ENCODE assay signal across 29 cellular contexts in the genomic region with DNA sequence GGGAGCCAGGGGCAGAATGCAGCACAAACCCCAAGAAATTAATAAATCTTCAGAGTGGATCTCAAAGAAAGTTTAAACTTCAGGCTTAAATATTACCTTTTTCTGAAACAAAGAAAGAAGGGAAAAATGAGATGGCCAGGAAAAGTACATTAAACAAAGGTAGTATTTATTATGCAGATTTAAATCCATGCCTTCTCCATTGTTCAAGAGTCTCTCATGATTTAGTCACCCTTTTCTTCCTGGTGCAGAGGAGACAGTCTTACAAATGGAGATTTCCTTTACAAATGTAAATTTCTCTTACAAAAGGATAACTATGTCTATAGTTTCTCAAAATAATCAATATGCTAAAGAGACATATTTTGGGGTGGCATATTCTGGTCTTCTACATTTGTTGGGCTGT. TPM values are rescaled to one million over a fixed set of nuclear protein-coding genes. Genes with fewer than 3 reads are reported as not detected.
DNase-seq lines count a peak whose midpoint lies in the region; ATAC-seq, FAIRE-seq and TF ChIP-seq lines count a peak whose summit lies in the region.
"Had no signal": no experiment of that assay in that cellular context is flagged by ENCODE, and none has a peak within 500 bp of the region (broad histone marks: within the 10 kb centered on the region; RNA-seq: fewer than 3 reads in every experiment).

No MANE protein-coding gene starts in this region.

- no peaks in the 10 kb centered on the region for H3K27me3 ChIP-seq in HUES48 (ENCODE audit: control insufficient read depth, insufficient read depth, low read length)
- H3K27me3 ChIP-seq in CD4-positive, alpha-beta T cell (ENCODE audit: control insufficient read depth, insufficient read depth, low read length), result no peaks in the 10 kb centered on the region
- H3K27me3 ChIP-seq: esophagus muscularis mucosa, gastrocnemius medialis, upper lobe of left lung had no signal

- no peaks in the 10 kb centered on the region for H3K9me3 Mint-ChIP-seq in chondrocyte (ENCODE audit: low read depth)
- H3K9me3 Mint-ChIP-seq in CD4-positive, alpha-beta T cell, result peaks cover 6% of the 10 kb centered on the region

- intact Hi-C loops in CD4-positive, alpha-beta T cell (cut with DNase I, micrococcal nuclease), result no loop called here
- intact Hi-C loops in posterior cingulate gyrus (cut with DNase I), result no loop called here

- no peak for TF ChIP-seq EP300 in A549 (IDR thresholded peaks at IDR 0.05)

- POLR2A ChIA-PET in A549 (lab: Yijun Ruan, JAX), result no interaction called here
- POLR2A ChIA-PET in CD4-positive, alpha-beta T cell (lab: Charles Lee), result no interaction called here

- no peak for TF ChIP-seq RAD21 in A549 (conservative IDR thresholded peaks at IDR 0.05 in 1 of 2, IDR thresholded peaks at IDR 0.05 in 1 of 2)

- H3K4me3 ChIP-seq in A549, result no peak overlapping the region
- peak overlapping the region; percentile 39; the same call in 1 of the 2 replicates for H3K4me3 ChIP-seq in HUES48 (ENCODE audit: low read depth, low read length)
- H3K4me3 ChIP-seq: esophagus muscularis mucosa, gastrocnemius medialis, GM12878, lung, prostate gland, upper lobe of left lung had no signal

- TF ChIP-seq POLR2A in A549 (IDR thresholded peaks at IDR 0.05; ENCODE audit: low read length), result no peak

- no peak for FAIRE-seq in A549 (lab: Jason Lieb, UNC)
- FAIRE-seq: GM12878, GM19239, TTC549 had no signal

- peak overlapping the region; percentile 90 for H3K27ac Mint-ChIP-seq in chondrocyte (ENCODE audit: unreplicated experiment)
- H3K27ac Mint-ChIP-seq in CD4-positive, alpha-beta T cell, result no peak overlapping the region
- H3K27ac Mint-ChIP-seq: activated naive CD8-positive, alpha-beta T cell treated with anti-CD3 and anti-CD28 coated beads, Interleukin-2, amount 50 U/mL, for 24 hours; B cell had no signal

- no peaks in the 10 kb centered on the region for H3K36me3 ChIP-seq in HUES48 (ENCODE audit: control insufficient read depth, insufficient read depth, low read length)
- H3K36me3 ChIP-seq: esophagus muscularis mucosa, gastrocnemius medialis, prostate gland, upper lobe of left lung had no signal

- peaks cover 30% of the 10 kb centered on the region for H3K4me1 Mint-ChIP-seq in chondrocyte (ENCODE audit: low read depth)
- peaks cover 9% of the 10 kb centered on the region for H3K4me1 Mint-ChIP-seq in CD4-positive, alpha-beta T cell (ENCODE audit: low read depth)
- H3K4me1 Mint-ChIP-seq: B cell had no signal

- H3K27me3 Mint-ChIP-seq in chondrocyte (ENCODE audit: low read depth), result no peaks in the 10 kb centered on the region
- H3K27me3 Mint-ChIP-seq in CD4-positive, alpha-beta T cell, result peaks cover 2% of the 10 kb centered on the region

- CTCF ChIA-PET in A549 (lab: Yijun Ruan, JAX), result no interaction called here
- CTCF ChIA-PET in CD4-positive, alpha-beta T cell (lab: Charles Lee), result no interaction called here

- DNase-seq in A549 (ENCODE audit: low read depth in 1 of 2, low spot score in 1 of 2) (no peak), chondrocyte (ENCODE audit: low spot score) (no peak), iPS-NIHi7 (ENCODE audit: extremely low spot score) (peak; percentile 23), AG08395 (ENCODE audit: low spot score) (no peak), posterior cingulate gyrus (no peak), GM20000 (ENCODE audit: low spot score) (no peak)
- no peak for DNase-seq in CD4-positive, alpha-beta T cell
- DNase-seq: 8988T; activated CD4-positive, alpha-beta T cell treated with anti-CD3 and anti-CD28 coated beads for 1 hour; activated gamma-delta T cell; activated naive CD8-positive, alpha-beta T cell treated with anti-CD3 and anti-CD28 coated beads, Interleukin-2, amount 50 U/mL, for 24 hours; activated T-cell treated with anti-CD3 and anti-CD28 coated beads, Interleukin-2, amount 50 U/mL, for 1 hour; DMS79; effector memory CD4-positive, alpha-beta T cell; gastrocnemius medialis; hypothalamus; NCI-H1105; NCI-H2029; SHP77; stimulated activated CD8-positive, alpha-beta memory T cell treated with anti-CD3 and anti-CD28 coated beads, Interleukin-4, amount 100 ng/mL, for 48 hours; upper lobe of left lung had no signal

- H3K27ac ChIP-seq in A549 (peak overlapping the region in 1 of 2 experiments; percentile 29; a peak in 2 of 6 replicates), HUES48 (ENCODE audit: low read depth, low read length) (peak overlapping the region; percentile 100)
- H3K27ac ChIP-seq in CD4-positive, alpha-beta T cell (ENCODE audit: low read depth, low read length), result no peak overlapping the region
- H3K27ac ChIP-seq: esophagus muscularis mucosa, prostate gland, upper lobe of left lung had no signal

- H3K36me3 Mint-ChIP-seq in chondrocyte (ENCODE audit: low read depth), result no peaks in the 10 kb centered on the region
- no peaks in the 10 kb centered on the region for H3K36me3 Mint-ChIP-seq in CD4-positive, alpha-beta T cell (ENCODE audit: low read depth)

- peak overlapping the region; percentile 48 for H3K4me2 ChIP-seq in A549

- no peak overlapping the region for H3K4me3 Mint-ChIP-seq in chondrocyte (ENCODE audit: unreplicated experiment)
- H3K4me3 Mint-ChIP-seq in CD4-positive, alpha-beta T cell, result no peak overlapping the region
- H3K4me3 Mint-ChIP-seq: activated naive CD8-positive, alpha-beta T cell treated with anti-CD3 and anti-CD28 coated beads, Interleukin-2, amount 50 U/mL, for 24 hours; B cell had no signal

- ATAC-seq in A549, result no peak
- no peak for ATAC-seq in CD4-positive, alpha-beta T cell (ENCODE audit: poor library complexity)
- ATAC-seq: activated naive CD8-positive, alpha-beta T cell treated with anti-CD3 and anti-CD28 coated beads, Interleukin-2, amount 50 U/mL, for 24 hours; gastrocnemius medialis; GM12878 had no signal

- H3K4me1 ChIP-seq in A549 (peaks cover 34% of the 10 kb centered on the region), HUES48 (ENCODE audit: control insufficient read depth, insufficient read depth, low read length) (peaks cover 54% of the 10 kb centered on the region)
- H3K4me1 ChIP-seq: prostate gland, upper lobe of left lung had no signal

- peak overlapping the region; percentile 75 for H3K9ac ChIP-seq in HUES48 (ENCODE audit: low read depth, low read length)

- TF ChIP-seq CTCF in A549 (IDR thresholded peaks at IDR 0.05) (no peak), chondrocyte (IDR thresholded peaks at IDR 0.05) (no peak), GM20000 (IDR thresholded peaks at IDR 0.05; ENCODE audit: extremely low read depth, missing control alignments) (no peak)
- no peak for TF ChIP-seq CTCF in CD4-positive, alpha-beta T cell (IDR thresholded peaks at IDR 0.05)

- H3K9me3 ChIP-seq in A549 (peaks cover 7% of the 10 kb centered on the region), HUES48 (ENCODE audit: control insufficient read depth, insufficient read depth, low read length) (no peaks in the 10 kb centered on the region; the same call in 1 of the 2 replicates)
- peaks cover 5% of the 10 kb centered on the region for H3K9me3 ChIP-seq in CD4-positive, alpha-beta T cell (ENCODE audit: control insufficient read depth, low read length)
- H3K9me3 ChIP-seq: esophagus muscularis mucosa, gastrocnemius medialis, prostate gland, upper lobe of left lung had no signal

TF ChIP-seq in A549, 52 proteins besides CTCF, POLR2A, EP300 and RAD21:
- TF ChIP-seq HOXA7 (CRISPR knock-in tag; IDR thresholded peaks at IDR 0.05) (no peak), RNF2 (IDR thresholded peaks at IDR 0.05; ENCODE audit: borderline replicate concordance, low read depth) (no peak), FOSL2 (IDR thresholded peaks at IDR 0.05) (no peak), FOSL2 (CRISPR knock-in tag; IDR thresholded peaks at IDR 0.05) (no peak), KDM1A (IDR thresholded peaks at IDR 0.05; ENCODE audit: low read depth) (no peak), BHLHE40 (IDR thresholded peaks at IDR 0.05; ENCODE audit: low read depth, low read length) (no peak), SMC3 (IDR thresholded peaks at IDR 0.05) (no peak), RARB (CRISPR knock-in tag; IDR thresholded peaks at IDR 0.05) (no peak), CEBPB (IDR thresholded peaks at IDR 0.05) (no peak), KDM5A (IDR thresholded peaks at IDR 0.05) (no peak), HEYL (CRISPR knock-in tag; IDR thresholded peaks at IDR 0.05) (no peak), JUN (IDR thresholded peaks at IDR 0.05) (no peak)
- TF ChIP-seq, protein P1, sequence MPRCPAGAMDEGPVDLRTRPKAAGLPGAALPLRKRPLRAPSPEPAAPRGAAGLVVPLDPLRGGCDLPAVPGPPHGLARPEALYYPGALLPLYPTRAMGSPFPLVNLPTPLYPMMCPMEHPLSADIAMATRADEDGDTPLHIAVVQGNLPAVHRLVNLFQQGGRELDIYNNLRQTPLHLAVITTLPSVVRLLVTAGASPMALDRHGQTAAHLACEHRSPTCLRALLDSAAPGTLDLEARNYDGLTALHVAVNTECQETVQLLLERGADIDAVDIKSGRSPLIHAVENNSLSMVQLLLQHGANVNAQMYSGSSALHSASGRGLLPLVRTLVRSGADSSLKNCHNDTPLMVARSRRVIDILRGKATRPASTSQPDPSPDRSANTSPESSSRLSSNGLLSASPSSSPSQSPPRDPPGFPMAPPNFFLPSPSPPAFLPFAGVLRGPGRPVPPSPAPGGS (IDR thresholded peaks at IDR 0.05), result no peak
- TF ChIP-seq, protein P2, sequence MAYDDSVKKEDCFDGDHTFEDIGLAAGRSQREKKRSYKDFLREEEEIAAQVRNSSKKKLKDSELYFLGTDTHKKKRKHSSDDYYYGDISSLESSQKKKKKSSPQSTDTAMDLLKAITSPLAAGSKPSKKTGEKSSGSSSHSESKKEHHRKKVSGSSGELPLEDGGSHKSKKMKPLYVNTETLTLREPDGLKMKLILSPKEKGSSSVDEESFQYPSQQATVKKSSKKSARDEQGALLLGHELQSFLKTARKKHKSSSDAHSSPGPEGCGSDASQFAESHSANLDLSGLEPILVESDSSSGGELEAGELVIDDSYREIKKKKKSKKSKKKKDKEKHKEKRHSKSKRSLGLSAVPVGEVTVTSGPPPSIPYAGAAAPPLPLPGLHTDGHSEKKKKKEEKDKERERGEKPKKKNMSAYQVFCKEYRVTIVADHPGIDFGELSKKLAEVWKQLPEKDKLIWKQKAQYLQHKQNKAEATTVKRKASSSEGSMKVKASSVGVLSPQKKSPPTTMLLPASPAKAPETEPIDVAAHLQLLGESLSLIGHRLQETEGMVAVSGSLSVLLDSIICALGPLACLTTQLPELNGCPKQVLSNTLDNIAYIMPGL (CRISPR knock-in tag; IDR thresholded peaks at IDR 0.05; ENCODE audit: borderline replicate concordance), result no peak

RNA-seq across cellular contexts. Expression of a gene that starts 33.4 kb away (rescaled TPM):
- polyA plus RNA-seq in A549 (2011; rRNA removed) (75.1 and 78.3 TPM in 2 replicates), A549 (2017; fragmentation: RNase III; extraction: RNeasy Plus Mini Kit Qiagen cat#74134 plus additional on column Dnase treatment) (49.0 to 51.2 TPM (median 49.1 TPM) in 3 replicates)
- polyA plus RNA-seq in A549 (2012; cell fraction: cytosol; rRNA removed), result 21.7 and 25.3 TPM in 2 replicates
- polyA plus RNA-seq in A549 (2012; cell fraction: nucleus; rRNA removed), result 9.8 and 13.3 TPM in 2 replicates
- 51.2 and 60.5 TPM in 2 replicates for polyA minus RNA-seq in A549 (2011; rRNA and poly(A)+ RNA removed)
- 31.9 to 32.6 TPM (median 32.5 TPM) in 3 replicates for total RNA-seq in chondrocyte
- total RNA-seq in CD4-positive, alpha-beta T cell, result 10 to 100 TPM; 87.3 to 89.6 TPM
